Comparison of ENCODE assay signal across 32 cellular contexts in the genomic region with DNA sequence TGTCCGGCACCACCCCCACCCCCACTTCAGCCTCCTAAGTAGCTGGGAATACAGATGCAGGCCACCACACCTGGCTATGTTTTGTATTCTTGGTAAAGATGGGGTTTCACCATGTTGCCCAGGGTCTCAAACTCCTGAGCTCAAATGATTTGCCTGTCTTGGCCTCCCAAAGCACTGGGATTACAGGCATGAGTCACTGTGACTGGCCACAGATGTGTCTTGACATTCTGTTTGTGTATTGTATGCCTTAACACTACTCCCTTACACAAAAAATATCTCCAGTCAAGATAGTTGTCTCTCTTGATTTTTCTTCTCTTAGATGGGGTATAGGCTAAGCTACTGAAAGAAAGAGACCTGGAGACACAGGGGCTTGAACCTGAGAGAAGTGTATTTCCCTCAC. TPM values are rescaled to one million over a fixed set of nuclear protein-coding genes. Genes with fewer than 3 reads are reported as not detected.
DNase-seq lines count a peak whose midpoint lies in the region; ATAC-seq and TF ChIP-seq lines count a peak whose summit lies in the region.
"Had no signal": no experiment of that assay in that cellular context is flagged by ENCODE, and none has a peak within 500 bp of the region (broad histone marks: within the 10 kb centered on the region; RNA-seq: fewer than 3 reads in every experiment).

No MANE protein-coding gene starts in this region.

- no peak for TF ChIP-seq CTCF in choroid plexus epithelial cell (conservative IDR thresholded peaks at IDR 0.05; ENCODE audit: low read depth, low read length)
- TF ChIP-seq CTCF in RWPE1 (conservative IDR thresholded peaks at IDR 0.05; ENCODE audit: low read depth) = no peak

- H3K27ac ChIP-seq in RWPE1 = no peak overlapping the region
- H3K27ac ChIP-seq: BLaER1 treated with 17β-estradiol and CSF1 and Interleukin-3, amounts not matched to agents 10 nM and 100 nM; parathyroid adenoma; SJSA1; transverse colon; WERI-Rb-1 had no signal

- CTCF ChIA-PET in RWPE1 (lab: Yijun Ruan, JAX) = no interaction called here

- no peak overlapping the region for H3K27ac Mint-ChIP-seq in stimulated activated memory B cell treated with anti-CD40 and anti-IgM and Interleukin-4, amounts not matched to agents 10 μg/mL and 1 μg/mL and 100 μg/mL, for 72 hours
- H3K27ac Mint-ChIP-seq: activated CD8-positive, alpha-beta T cell treated with anti-CD3 and anti-CD28 coated beads, Interleukin-2, amount 10 ng/mL, durations not matched to agents 7 days and 5 days; activated naive CD4-positive, alpha-beta T cell treated with anti-CD3 and anti-CD28 coated beads, Interleukin-2, amount 10 ng/mL, durations not matched to agents 7 days and 5 days; activated T-helper 17 cell treated with anti-CD3 and anti-CD28 coated beads, Interleukin-2, amount 50 U/mL, for 72 hours; memory B cell had no signal

- no peaks in the 10 kb centered on the region for H3K4me1 Mint-ChIP-seq in stimulated activated memory B cell treated with anti-CD40 and anti-IgM and Interleukin-4, amounts not matched to agents 10 μg/mL and 1 μg/mL and 100 μg/mL, for 72 hours
- H3K4me1 Mint-ChIP-seq: activated naive CD4-positive, alpha-beta T cell treated with anti-CD3 and anti-CD28 coated beads, Interleukin-2, amount 10 ng/mL, durations not matched to agents 7 days and 5 days; activated T-helper 17 cell treated with anti-CD3 and anti-CD28 coated beads, Interleukin-2, amount 50 U/mL, for 72 hours; memory B cell had no signal

- no peaks in the 10 kb centered on the region for H3K27me3 Mint-ChIP-seq in stimulated activated memory B cell treated with anti-CD40 and anti-IgM and Interleukin-4, amounts not matched to agents 10 μg/mL and 1 μg/mL and 100 μg/mL, for 72 hours
- H3K27me3 Mint-ChIP-seq: activated naive CD4-positive, alpha-beta T cell treated with anti-CD3 and anti-CD28 coated beads, Interleukin-2, amount 10 ng/mL, durations not matched to agents 7 days and 5 days; memory B cell had no signal

- H3K36me3 Mint-ChIP-seq in stimulated activated memory B cell treated with anti-CD40 and anti-IgM and Interleukin-4, amounts not matched to agents 10 μg/mL and 1 μg/mL and 100 μg/mL, for 72 hours = no peaks in the 10 kb centered on the region
- H3K36me3 Mint-ChIP-seq: activated naive CD4-positive, alpha-beta T cell treated with anti-CD3 and anti-CD28 coated beads, Interleukin-2, amount 10 ng/mL, durations not matched to agents 7 days and 5 days; memory B cell had no signal

- POLR2A ChIA-PET in RWPE1 (lab: Yijun Ruan, JAX; ENCODE audit: low non-redundant PET) = no interaction called here

- H3K4me3 ChIP-seq in choroid plexus epithelial cell (ENCODE audit: low read depth, low read length) = no peak overlapping the region
- H3K4me3 ChIP-seq: BLaER1 treated with 17β-estradiol and CSF1 and Interleukin-3, amounts not matched to agents 10 nM and 100 nM; HAP-1; K562; SJSA1; transverse colon had no signal

- peaks cover 9% of the 10 kb centered on the region for H3K9me3 Mint-ChIP-seq in stimulated activated memory B cell treated with anti-CD40 and anti-IgM and Interleukin-4, amounts not matched to agents 10 μg/mL and 1 μg/mL and 100 μg/mL, for 72 hours
- H3K9me3 Mint-ChIP-seq: activated naive CD4-positive, alpha-beta T cell treated with anti-CD3 and anti-CD28 coated beads, Interleukin-2, amount 10 ng/mL, durations not matched to agents 7 days and 5 days had no signal

- no peak overlapping the region for H3K4me3 Mint-ChIP-seq in stimulated activated memory B cell treated with anti-CD40 and anti-IgM and Interleukin-4, amounts not matched to agents 10 μg/mL and 1 μg/mL and 100 μg/mL, for 72 hours
- H3K4me3 Mint-ChIP-seq: activated CD8-positive, alpha-beta T cell treated with anti-CD3 and anti-CD28 coated beads, Interleukin-2, amount 10 ng/mL, durations not matched to agents 7 days and 5 days; activated naive CD4-positive, alpha-beta T cell treated with anti-CD3 and anti-CD28 coated beads, Interleukin-2, amount 10 ng/mL, durations not matched to agents 7 days and 5 days; activated T-helper 17 cell treated with anti-CD3 and anti-CD28 coated beads, Interleukin-2, amount 50 U/mL, for 72 hours; memory B cell had no signal

- no peak for ATAC-seq in stimulated activated naive CD8-positive, alpha-beta T cell treated with anti-CD3 and anti-CD28 coated beads, Interleukin-15, Interleukin-2, amounts not matched to agents 100 U/mL and 50 U/mL, for 24 hours
- ATAC-seq in stimulated activated memory B cell treated with anti-CD40 and anti-IgM and Interleukin-4, amounts not matched to agents 10 μg/mL and 1 μg/mL and 100 μg/mL, for 72 hours = no peak
- ATAC-seq: activated CD8-positive, alpha-beta T cell treated with anti-CD3 and anti-CD28 coated beads, Interleukin-2, amount 10 ng/mL, durations not matched to agents 7 days and 5 days; activated T-helper 17 cell treated with anti-CD3 and anti-CD28 coated beads, Interleukin-2, amount 50 U/mL, for 72 hours; K562; left lobe of liver had no signal

- peak; percentile 61 for DNase-seq in EL
- DNase-seq in M059J (ENCODE audit: low read depth) = peak; percentile 36
- peak; percentile 26 for DNase-seq in choroid plexus epithelial cell (ENCODE audit: low read depth)
- DNase-seq in myocyte (ENCODE audit: low read depth) = peak; percentile 27
- no peak for DNase-seq in stimulated activated naive CD8-positive, alpha-beta T cell treated with anti-CD3 and anti-CD28 coated beads, Interleukin-15, Interleukin-2, amounts not matched to agents 100 U/mL and 50 U/mL, for 24 hours
- DNase-seq in NCI-H2081 treated with DMSO at 0.1 percent for 48 hours (lab: John Stamatoyannopoulos, UW) = no peak
- no peak for DNase-seq in RWPE1 (ENCODE audit: low spot score)
- DNase-seq: activated CD4-positive, alpha-beta T cell treated with anti-CD3 and anti-CD28 coated beads for 4 hours; activated CD8-positive, alpha-beta T cell treated with anti-CD3 and anti-CD28 coated beads, Interleukin-2, amount 10 ng/mL, durations not matched to agents 7 days and 5 days; activated naive CD4-positive, alpha-beta T cell treated with anti-CD3 and anti-CD28 coated beads, Interleukin-2, amount 10 ng/mL, durations not matched to agents 7 days and 5 days; Caco-2; DMS53; GDM1; glutamatergic neuron; NCI-H146; NCI-H446 treated with DMSO at 0.1 percent for 48 hours; NCI-H774; retina; stimulated activated CD8-positive, alpha-beta memory T cell treated with anti-CD3 and anti-CD28 coated beads, Interleukin-4, amount 100 ng/mL, for 48 hours; T-helper 9 cell; transverse colon; WERI-Rb-1 had no signal

RNA-seq across cellular contexts. Expression of a gene that starts 17.6 kb away (rescaled TPM):
- 0.20 TPM in 1 of 2 replicates, not detected in the other for total RNA-seq in M059J (2014; rRNA removed; shearing (Covaris generic))
- total RNA-seq in myocyte = 0.08 and 0.10 TPM in 2 replicates
- polyA plus RNA-seq in myocyte (2012) = not detected
- total RNA-seq: activated CD8-positive, alpha-beta T cell treated with anti-CD3 and anti-CD28 coated beads, Interleukin-2, amount 10 ng/mL, durations not matched to agents 7 days and 5 days; activated T-helper 17 cell treated with anti-CD3 and anti-CD28 coated beads, Interleukin-2, amount 50 U/mL, for 72 hours; Caco-2; K562; RPMI7951; SJSA1 had no signal
- polyA plus RNA-seq: K562 had no signal

RNA-seq across cellular contexts. Expression of a gene that starts 30.6 kb away (rescaled TPM):
- total RNA-seq in M059J (2014; rRNA removed; shearing (Covaris generic)) = 0.12 and 0.64 TPM in 2 replicates
- 0.32 and 0.68 TPM in 2 replicates for total RNA-seq in myocyte
- polyA plus RNA-seq in myocyte (2012) = 0.11 TPM
- total RNA-seq: activated CD8-positive, alpha-beta T cell treated with anti-CD3 and anti-CD28 coated beads, Interleukin-2, amount 10 ng/mL, durations not matched to agents 7 days and 5 days; activated T-helper 17 cell treated with anti-CD3 and anti-CD28 coated beads, Interleukin-2, amount 50 U/mL, for 72 hours; K562; SJSA1 had no signal
- polyA plus RNA-seq: K562 had no signal

Comparison
In these comparisons a context has a peak if more than half of its experiments do, and no peak if none do; other contexts are left out.
1. DNase-seq: peak in EL (single experiment), M059J (single experiment), choroid plexus epithelial cell (single experiment) and myocyte (single experiment); none in stimulated activated naive CD8-positive, alpha-beta T cell treated with anti-CD3 and anti-CD28 coated beads, Interleukin-15, Interleukin-2, amounts not matched to agents 100 U/mL and 50 U/mL, for 24 hours (single experiment), NCI-H2081 treated with DMSO at 0.1 percent for 48 hours (single experiment) and RWPE1 (single experiment).